In the genomic region with DNA sequence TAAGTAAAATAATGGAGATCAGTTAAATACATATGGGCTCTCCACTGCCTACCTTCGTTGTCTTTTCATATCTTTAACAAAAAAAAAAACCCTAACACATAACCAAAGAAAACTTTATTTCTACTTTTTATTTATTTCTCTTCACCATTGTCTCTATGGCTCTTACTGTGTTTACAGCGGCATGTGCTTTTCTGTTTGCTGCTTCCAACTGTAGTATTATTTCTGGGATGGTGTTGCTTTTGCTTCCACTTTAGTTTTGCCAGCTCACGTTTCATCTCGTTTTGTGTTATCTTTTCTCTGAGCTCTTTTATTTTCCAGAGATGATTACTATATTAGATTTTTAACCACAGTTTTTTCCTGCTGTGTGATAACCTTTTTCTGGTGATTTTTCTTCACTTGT, we compare ENCODE assay signal across 19 cellular contexts. TPM values are rescaled to one million over a fixed set of nuclear protein-coding genes. Genes with fewer than 3 reads are reported as not detected.
DNase-seq lines count a peak whose midpoint lies in the region; ATAC-seq and TF ChIP-seq lines count a peak whose summit lies in the region.
"Had no signal": no experiment of that assay in that cellular context is flagged by ENCODE, and none has a peak within 500 bp of the region (broad histone marks: within the 10 kb centered on the region; RNA-seq: fewer than 3 reads in every experiment).

No MANE protein-coding gene starts in this region.

- H2BK5ac ChIP-seq in mesenchymal stem cell (ENCODE audit: low read depth, low read length, poor library complexity, severe bottlenecking), result no peak overlapping the region

- H3K9ac ChIP-seq in mesenchymal stem cell (ENCODE audit: low read length), result peak overlapping the region; percentile 49

- H3K36me3 ChIP-seq in left ventricle myocardium inferior (peaks cover 68% of the 10 kb centered on the region), mesenchymal stem cell (ENCODE audit: control insufficient read depth in 1 of 2, insufficient read depth in 2 of 2, low read depth in 1 of 2, low read length in 2 of 2) (peaks cover 6 to 76% of the 10 kb centered on the region in 2 experiments)

- H3K9me3 Mint-ChIP-seq in WTC11, result peaks cover 2% of the 10 kb centered on the region
- no peaks in the 10 kb centered on the region for H3K9me3 Mint-ChIP-seq in stimulated activated effector memory CD8-positive, alpha-beta T cell treated with anti-CD3 and anti-CD28 coated beads, Interleukin-12 subunit alpha, Interleukin-12 subunit beta, amount 100 ng/mL, for 72 hours
- H3K9me3 Mint-ChIP-seq: CD4-positive, alpha-beta memory T cell had no signal

- H2AFZ ChIP-seq in mesenchymal stem cell (ENCODE audit: low read depth, low read length), result no peak overlapping the region

- peaks cover 55% of the 10 kb centered on the region for H3K4me1 ChIP-seq in left ventricle myocardium inferior
- no peaks in the 10 kb centered on the region for H3K4me1 ChIP-seq in right cardiac atrium (ENCODE audit: control insufficient read depth, insufficient read depth, low read length)
- no peaks in the 10 kb centered on the region for H3K4me1 ChIP-seq in mesenchymal stem cell (ENCODE audit: control insufficient read depth, insufficient read depth, low read depth, low read length)
- H3K4me1 ChIP-seq: BE2C had no signal

- no peak overlapping the region for H3K4ac ChIP-seq in mesenchymal stem cell (ENCODE audit: low read depth in 1 of 2, low read length in 2 of 2)

- H2BK120ac ChIP-seq in mesenchymal stem cell (ENCODE audit: low read depth, low read length), result no peak overlapping the region

- H3K27me3 ChIP-seq in left ventricle myocardium inferior (ENCODE audit: low read depth) (no peaks in the 10 kb centered on the region), right cardiac atrium (ENCODE audit: control insufficient read depth, insufficient read depth) (no peaks in the 10 kb centered on the region), mesenchymal stem cell (ENCODE audit: control insufficient read depth in 1 of 2, insufficient read depth in 1 of 2, low read length in 2 of 2) (no peaks in the 10 kb centered on the region)
- H3K27me3 ChIP-seq: BE2C had no signal

- H3K4me3 Mint-ChIP-seq in WTC11, result no peak overlapping the region
- H3K4me3 Mint-ChIP-seq in stimulated activated effector memory CD8-positive, alpha-beta T cell treated with anti-CD3 and anti-CD28 coated beads, Interleukin-12 subunit alpha, Interleukin-12 subunit beta, amount 100 ng/mL, for 72 hours, result no peak overlapping the region
- H3K4me3 Mint-ChIP-seq: CD4-positive, alpha-beta memory T cell; IgD-negative memory B cell had no signal

- H2AK5ac ChIP-seq in mesenchymal stem cell (ENCODE audit: low read length, severe bottlenecking), result no peak overlapping the region

- DNase-seq in left ventricle myocardium inferior, result no peak
- no peak for DNase-seq in right cardiac atrium
- DNase-seq in WTC11 (ENCODE audit: low spot score), result no peak
- DNase-seq in mesenchymal stem cell, result no peak
- DNase-seq in stimulated activated effector memory CD8-positive, alpha-beta T cell treated with anti-CD3 and anti-CD28 coated beads, Interleukin-12 subunit alpha, Interleukin-12 subunit beta, amount 100 ng/mL, for 72 hours (ENCODE audit: low spot score in 2 of 2), result no peak
- no peak for DNase-seq in stimulated activated CD4-positive, alpha-beta T cell treated with anti-CD3 and anti-CD28 coated beads, Interleukin-2, amount 100 ng/mL, for 48 hours
- DNase-seq in NCI-H1092 treated with DMSO at 0.1 percent for 48 hours (lab: John Stamatoyannopoulos, UW), result no peak
- DNase-seq: BE2C; CD4-positive, alpha-beta memory T cell; DMS79; H7; Kasumi-1; MM.1S; NCI-H1105; NCI-H1694; NCI-H510A had no signal

- H3K36me3 Mint-ChIP-seq in WTC11, result peaks cover 62% of the 10 kb centered on the region
- peaks cover 87% of the 10 kb centered on the region for H3K36me3 Mint-ChIP-seq in stimulated activated effector memory CD8-positive, alpha-beta T cell treated with anti-CD3 and anti-CD28 coated beads, Interleukin-12 subunit alpha, Interleukin-12 subunit beta, amount 100 ng/mL, for 72 hours

- no peaks in the 10 kb centered on the region for H3K4me1 Mint-ChIP-seq in WTC11
- H3K4me1 Mint-ChIP-seq in stimulated activated effector memory CD8-positive, alpha-beta T cell treated with anti-CD3 and anti-CD28 coated beads, Interleukin-12 subunit alpha, Interleukin-12 subunit beta, amount 100 ng/mL, for 72 hours, result peaks cover 8% of the 10 kb centered on the region

- no peak overlapping the region for H4K8ac ChIP-seq in mesenchymal stem cell (ENCODE audit: low read length)

- no peak overlapping the region for H2BK15ac ChIP-seq in mesenchymal stem cell (ENCODE audit: low read depth, poor library complexity, severe bottlenecking)

- TF ChIP-seq CTCF in left ventricle myocardium inferior (IDR thresholded peaks at IDR 0.05; ENCODE audit: borderline replicate concordance) (no peak), WTC11 (IDR thresholded peaks at IDR 0.05) (no peak)

- WGBS in right cardiac atrium, result 35% methylated on average over 4 of the region's 4 CpGs
- WGBS in mesenchymal stem cell, result 100% methylated on average over 2 of the region's 4 CpGs

- no peak for ATAC-seq in right cardiac atrium
- no peak for ATAC-seq in WTC11
- no peak for ATAC-seq in stimulated activated effector memory CD8-positive, alpha-beta T cell treated with anti-CD3 and anti-CD28 coated beads, Interleukin-12 subunit alpha, Interleukin-12 subunit beta, amount 100 ng/mL, for 72 hours
- no peak for ATAC-seq in HG02798 (IDR thresholded peaks at IDR 0.05; ENCODE audit: poor library complexity, unreplicated experiment)

- no peak overlapping the region for H4K91ac ChIP-seq in mesenchymal stem cell (ENCODE audit: low read length)

- H3K9me3 ChIP-seq in left ventricle myocardium inferior (replicated peaks) (no peaks in the 10 kb centered on the region), right cardiac atrium (ENCODE audit: control insufficient read depth, low read length) (no peaks in the 10 kb centered on the region), mesenchymal stem cell (ENCODE audit: control insufficient read depth, low read length) (no peaks in the 10 kb centered on the region)
- H3K9me3 ChIP-seq: BE2C had no signal

- H3K4me2 ChIP-seq in mesenchymal stem cell (ENCODE audit: low read length, poor library complexity, severe bottlenecking), result no peak overlapping the region

- H3K27ac ChIP-seq in left ventricle myocardium inferior (replicated peaks) (peak overlapping the region; percentile 26), right cardiac atrium (ENCODE audit: low read length) (no peak overlapping the region), mesenchymal stem cell (ENCODE audit: low read length, poor library complexity, severe bottlenecking) (no peak overlapping the region)
- H3K27ac ChIP-seq: HL-60 had no signal

- H3K14ac ChIP-seq in mesenchymal stem cell (ENCODE audit: low read length in 2 of 2), result no peak overlapping the region

- H3K4me3 ChIP-seq in left ventricle myocardium inferior (no peak overlapping the region), right cardiac atrium (ENCODE audit: low read length) (no peak overlapping the region), mesenchymal stem cell (ENCODE audit: insufficient read depth in 1 of 2, low read depth in 1 of 2, low read length in 2 of 2) (no peak overlapping the region)

- H3K79me1 ChIP-seq in mesenchymal stem cell (replicated peaks; ENCODE audit: low read length, poor library complexity, severe bottlenecking), result peaks cover 19% of the 10 kb centered on the region

- H3K27me3 Mint-ChIP-seq in WTC11 (ENCODE audit: low read depth), result no peaks in the 10 kb centered on the region
- H3K27me3 Mint-ChIP-seq: CD4-positive, alpha-beta memory T cell; IgD-negative memory B cell had no signal

- H2BK12ac ChIP-seq in mesenchymal stem cell (ENCODE audit: low read length in 2 of 2), result no peak overlapping the region

- H3K18ac ChIP-seq in mesenchymal stem cell (ENCODE audit: low read depth in 1 of 2, low read length in 2 of 2), result no peak overlapping the region

- no peak overlapping the region for H3K23ac ChIP-seq in mesenchymal stem cell (ENCODE audit: low read length in 2 of 2)

- intact Hi-C loops in left ventricle myocardium inferior (cut with micrococcal nuclease), result no loop called here
- intact Hi-C loops in right cardiac atrium (cut with DNase I), result no loop called here

- POLR2A ChIA-PET in WTC11 (lab: Charles Lee), result no interaction called here

- CTCF ChIA-PET in WTC11 (lab: Charles Lee), result interaction anchor here (1.5 to 1.6 kb wide), 2 partner anchors 107 to 188 kb away, joined by 3 to 5 read pairs; no protein-coding TSS in a partner anchor

- H3K27ac Mint-ChIP-seq in WTC11, result 0 out of 2 replicates have a peak overlapping the region, but pooled peaks have one; percentile 39
- peak overlapping the region; percentile 2 for H3K27ac Mint-ChIP-seq in stimulated activated effector memory CD8-positive, alpha-beta T cell treated with anti-CD3 and anti-CD28 coated beads, Interleukin-12 subunit alpha, Interleukin-12 subunit beta, amount 100 ng/mL, for 72 hours

TF ChIP-seq in WTC11, 78 proteins besides CTCF, POLR2A, EP300 and RAD21 (continues in another document):
- TF ChIP-seq ZBTB21 (CRISPR knock-in tag; IDR thresholded peaks at IDR 0.05; ENCODE audit: borderline replicate concordance), result no peak
- TF ChIP-seq, protein P1, sequence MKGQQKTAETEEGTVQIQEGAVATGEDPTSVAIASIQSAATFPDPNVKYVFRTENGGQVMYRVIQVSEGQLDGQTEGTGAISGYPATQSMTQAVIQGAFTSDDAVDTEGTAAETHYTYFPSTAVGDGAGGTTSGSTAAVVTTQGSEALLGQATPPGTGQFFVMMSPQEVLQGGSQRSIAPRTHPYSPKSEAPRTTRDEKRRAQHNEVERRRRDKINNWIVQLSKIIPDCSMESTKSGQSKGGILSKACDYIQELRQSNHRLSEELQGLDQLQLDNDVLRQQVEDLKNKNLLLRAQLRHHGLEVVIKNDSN (CRISPR knock-in tag; IDR thresholded peaks at IDR 0.05), result no peak
- TF ChIP-seq ETV6 (CRISPR knock-in tag; IDR thresholded peaks at IDR 0.05), result no peak
- no peak for TF ChIP-seq PRRX2 (CRISPR knock-in tag; IDR thresholded peaks at IDR 0.05)
- TF ChIP-seq E2F1 (CRISPR knock-in tag; IDR thresholded peaks at IDR 0.05), result no peak
- TF ChIP-seq NFYB (CRISPR knock-in tag; conservative IDR thresholded peaks at IDR 0.05; ENCODE audit: low read depth), result no peak
- TF ChIP-seq FOXK1 (CRISPR knock-in tag; IDR thresholded peaks at IDR 0.05), result no peak
- TF ChIP-seq MYBL2 (CRISPR knock-in tag; IDR thresholded peaks at IDR 0.05), result no peak

RNA-seq across cellular contexts. Expression of gene KTN1, which starts 46.1 kb away (rescaled TPM):
- total RNA-seq in left ventricle myocardium inferior (294 TPM), right cardiac atrium (100 to 1,000 TPM; 187 to 232 (median 214) TPM), WTC11 (2021) (122 to 125 TPM (median 123 TPM) in 3 replicates)
- 146 TPM for polyA plus RNA-seq in right cardiac atrium
- polyA plus RNA-seq in mesenchymal stem cell (2013, experiment 1 of 2), result 150 TPM
- 176 TPM for polyA plus RNA-seq in mesenchymal stem cell (2013, experiment 2 of 2)
